In the genomic region with DNA sequence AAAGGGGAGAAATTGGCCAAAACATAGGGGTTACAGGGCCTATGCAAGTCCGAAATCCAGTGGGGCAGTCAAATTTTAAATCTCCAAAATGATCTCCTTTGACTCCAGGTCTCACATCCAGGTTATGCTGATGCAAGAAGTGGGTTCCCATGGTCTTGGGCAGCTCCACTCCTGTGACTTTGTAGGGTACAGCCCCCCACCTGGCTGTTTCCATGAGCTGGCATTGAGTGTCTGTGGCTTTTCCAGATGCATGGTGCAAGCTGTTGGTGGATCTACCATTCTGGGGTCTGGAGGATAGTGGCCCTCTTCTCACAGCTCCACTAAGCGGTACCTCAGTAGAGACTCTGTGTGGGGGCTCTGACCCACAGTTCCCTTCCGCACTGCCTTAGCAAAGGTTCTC, we compare ENCODE assay signal across 10 cellular contexts. TPM values are rescaled to one million over a fixed set of nuclear protein-coding genes. Genes with fewer than 3 reads are reported as not detected.
"Had no signal": no experiment of that assay in that cellular context is flagged by ENCODE, and none has a peak within 500 bp of the region (broad histone marks: within the 10 kb centered on the region; RNA-seq: fewer than 3 reads in every experiment).

No MANE protein-coding gene starts in this region.

RNA-seq across cellular contexts. Expression of a gene that starts 54.2 kb away (rescaled TPM):
- total RNA-seq: OCI-LY7; PC-9; Peyer's patch; Right ventricle myocardium inferior; Right ventricle myocardium superior; RPMI7951; SJSA1; SK-MEL-5; T-cell; T-helper 1 cell treated with Interleukin-12 subunit alpha and Interleukin-12 subunit beta and Interleukin-4 antibody, amounts not matched to agents 30 ng/mL and 1 ng/mL, for 36 hours had no signal
